2 cellular contexts compared by ENCODE assay signal in the genomic region with DNA sequence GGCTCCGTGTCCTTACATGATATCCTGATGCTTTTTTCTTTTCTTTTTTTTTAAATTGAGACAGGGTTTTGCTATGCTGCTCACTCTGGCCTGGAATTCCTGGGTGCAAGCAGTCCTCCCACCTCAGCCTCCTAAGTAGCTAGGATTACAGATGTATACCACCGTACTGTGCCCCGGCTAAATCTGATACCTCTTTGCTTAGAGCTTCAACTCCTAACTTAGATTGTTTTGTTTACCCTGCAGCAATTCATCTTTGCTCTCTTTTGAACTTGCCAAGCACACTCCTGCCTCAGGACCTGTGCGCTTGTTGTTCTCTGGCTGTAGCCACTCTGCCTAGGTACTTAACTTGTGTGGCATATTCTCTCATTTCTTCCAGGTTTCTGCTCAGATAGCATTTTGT.
TF ChIP-seq lines count a peak whose summit lies in the region.

No MANE protein-coding gene starts in this region.

TF ChIP-seq in GM23338, 12 proteins besides CTCF, POLR2A, EP300 and RAD21 (continues in another document):
- no peak for TF ChIP-seq STAT1 (IDR thresholded peaks at IDR 0.05; ENCODE audit: unreplicated experiment)
- no peak for TF ChIP-seq JUNB (IDR thresholded peaks at IDR 0.05; ENCODE audit: unreplicated experiment)
- no peak for TF ChIP-seq POLR2AphosphoS5 (IDR thresholded peaks at IDR 0.05; ENCODE audit: low read depth)
- TF ChIP-seq NANOG (IDR thresholded peaks at IDR 0.05; ENCODE audit: borderline replicate concordance), result no peak
- no peak for TF ChIP-seq ZNF114 (CRISPR knock-in tag; IDR thresholded peaks at IDR 0.05)
- TF ChIP-seq REST (IDR thresholded peaks at IDR 0.05; ENCODE audit: unreplicated experiment), result no peak
- TF ChIP-seq ZNF462 (CRISPR knock-in tag; IDR thresholded peaks at IDR 0.05), result no peak
- TF ChIP-seq ETS1 (IDR thresholded peaks at IDR 0.05), result no peak
- no peak for TF ChIP-seq EZH2phosphoT487 (IDR thresholded peaks at IDR 0.05; ENCODE audit: unreplicated experiment)
- no peak for TF ChIP-seq EZH2 (IDR thresholded peaks at IDR 0.05; ENCODE audit: low read depth, unreplicated experiment)

TF ChIP-seq in K562, 482 proteins besides CTCF, POLR2A, EP300 and RAD21:
- TF ChIP-seq CEBPZ (IDR thresholded peaks at IDR 0.05; ENCODE audit: borderline replicate concordance, low read depth, low read length) (no peak), ZNF785 (CRISPR knock-in tag; IDR thresholded peaks at IDR 0.05) (no peak), SUPT5H (IDR thresholded peaks at IDR 0.05) (no peak), DLX4 (CRISPR knock-in tag; IDR thresholded peaks at IDR 0.05) (no peak), SLC30A9 (CRISPR knock-in tag; IDR thresholded peaks at IDR 0.05) (no peak), NCOR1 (IDR thresholded peaks at IDR 0.05) (no peak), FOXA1 (IDR thresholded peaks at IDR 0.05; ENCODE audit: borderline replicate concordance) (no peak), GABPA (tag; conservative IDR thresholded peaks at IDR 0.05; ENCODE audit: low read depth) (no peak), ETS2 (tag; IDR thresholded peaks at IDR 0.05; ENCODE audit: borderline replicate concordance, poor library complexity, severe bottlenecking) (no peak), ZNF780A (CRISPR knock-in tag; IDR thresholded peaks at IDR 0.05) (no peak), HDAC6 (IDR thresholded peaks at IDR 0.05; ENCODE audit: low read depth, low read length) (no peak), CAMTA2 (CRISPR knock-in tag; conservative IDR thresholded peaks at IDR 0.05) (no peak), DMBX1 (CRISPR knock-in tag; IDR thresholded peaks at IDR 0.05; ENCODE audit: borderline replicate concordance) (no peak), MTA1 (IDR thresholded peaks at IDR 0.05; ENCODE audit: borderline replicate concordance) (no peak), CREM (IDR thresholded peaks at IDR 0.05; ENCODE audit: low read depth) (no peak), THAP12 (CRISPR knock-in tag; IDR thresholded peaks at IDR 0.05) (no peak)
- TF ChIP-seq, protein P1, sequence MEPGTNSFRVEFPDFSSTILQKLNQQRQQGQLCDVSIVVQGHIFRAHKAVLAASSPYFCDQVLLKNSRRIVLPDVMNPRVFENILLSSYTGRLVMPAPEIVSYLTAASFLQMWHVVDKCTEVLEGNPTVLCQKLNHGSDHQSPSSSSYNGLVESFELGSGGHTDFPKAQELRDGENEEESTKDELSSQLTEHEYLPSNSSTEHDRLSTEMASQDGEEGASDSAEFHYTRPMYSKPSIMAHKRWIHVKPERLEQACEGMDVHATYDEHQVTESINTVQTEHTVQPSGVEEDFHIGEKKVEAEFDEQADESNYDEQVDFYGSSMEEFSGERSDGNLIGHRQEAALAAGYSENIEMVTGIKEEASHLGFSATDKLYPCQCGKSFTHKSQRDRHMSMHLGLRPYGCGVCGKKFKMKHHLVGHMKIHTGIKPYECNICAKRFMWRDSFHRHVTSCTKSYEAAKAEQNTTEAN (CRISPR knock-in tag; IDR thresholded peaks at IDR 0.05), result no peak
- TF ChIP-seq, protein P2, sequence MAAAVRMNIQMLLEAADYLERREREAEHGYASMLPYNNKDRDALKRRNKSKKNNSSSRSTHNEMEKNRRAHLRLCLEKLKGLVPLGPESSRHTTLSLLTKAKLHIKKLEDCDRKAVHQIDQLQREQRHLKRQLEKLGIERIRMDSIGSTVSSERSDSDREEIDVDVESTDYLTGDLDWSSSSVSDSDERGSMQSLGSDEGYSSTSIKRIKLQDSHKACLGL (CRISPR knock-in tag; IDR thresholded peaks at IDR 0.05; ENCODE audit: borderline replicate concordance, poor library complexity, severe bottlenecking), result no peak
